ENCODE assay signal across 20 cellular contexts in the genomic region with DNA sequence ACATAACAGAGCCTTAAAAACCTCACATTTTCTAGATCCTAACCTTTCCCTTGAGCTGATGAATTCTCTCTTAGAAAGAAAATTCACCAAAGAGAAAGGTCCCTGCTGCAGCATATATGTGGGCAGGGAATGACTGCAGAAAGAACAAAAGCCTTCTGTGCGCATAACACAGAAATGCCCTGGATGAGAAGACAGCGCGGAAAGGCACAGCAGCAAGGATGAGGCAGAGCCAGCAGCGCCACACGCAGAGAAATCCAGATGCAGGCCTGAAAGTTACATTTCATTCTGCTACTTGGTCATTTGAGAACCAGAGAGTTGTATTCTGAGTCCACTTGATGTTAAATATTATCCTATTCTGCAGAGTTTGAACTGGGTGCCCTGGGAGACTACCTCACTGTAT.
A peak's percentile ranks its signal among the peaks of the same experiment; 100 is the strongest.
DNase-seq lines count a peak whose midpoint lies in the region; ATAC-seq, FAIRE-seq and TF ChIP-seq lines count a peak whose summit lies in the region.
"Had no signal": no experiment of that assay in that cellular context is flagged by ENCODE, and none has a peak within 500 bp of the region (broad histone marks: within the 10 kb centered on the region; RNA-seq: fewer than 3 reads in every experiment).

No MANE protein-coding gene starts in this region.

- no peak overlapping the region for H2AFZ ChIP-seq in HepG2 (ENCODE audit: low read length)

- H3K27me3 Mint-ChIP-seq in naive thymus-derived CD4-positive, alpha-beta T cell = peaks cover 6 to 35% (median 21%) of the 10 kb centered on the region in 5 donors

- H4K20me1 ChIP-seq in HepG2 (ENCODE audit: insufficient read depth, low read length) = no peaks in the 10 kb centered on the region

- H3K4me2 ChIP-seq in HepG2 (ENCODE audit: low read depth, low read length) = no peak overlapping the region
- H3K4me2 ChIP-seq: A549 had no signal

- H3K9me3 Mint-ChIP-seq in naive thymus-derived CD4-positive, alpha-beta T cell = no peaks in the 10 kb centered on the region
- H3K9me3 Mint-ChIP-seq: CD4-positive, alpha-beta T cell had no signal

- no peaks in the 10 kb centered on the region for H3K9me3 ChIP-seq in HepG2 (ENCODE audit: low read length)
- H3K9me3 ChIP-seq in right lobe of liver = no peaks in the 10 kb centered on the region
- H3K9me3 ChIP-seq in naive thymus-derived CD4-positive, alpha-beta T cell (ENCODE audit: control insufficient read depth in 2 of 3, low read length in 3 of 3) = no peaks in the 10 kb centered on the region
- H3K9me3 ChIP-seq: A549 had no signal

- 98% methylated on average over 5 of the region's 5 CpGs for WGBS in HepG2 (ENCODE audit: low lambda C conversion rate)
- WGBS in right lobe of liver (ENCODE audit: insufficient coverage, low coverage, low lambda C conversion rate, missing lambda C conversion rate) = 95% methylated on average over 4 of the region's 5 CpGs

- H3K36me3 Mint-ChIP-seq in naive thymus-derived CD4-positive, alpha-beta T cell = no peaks in the 10 kb centered on the region

- H3K4me3 Mint-ChIP-seq in naive thymus-derived CD4-positive, alpha-beta T cell = no peak overlapping the region
- H3K4me3 Mint-ChIP-seq: CD4-positive, alpha-beta T cell had no signal

- H3K27me3 ChIP-seq in HepG2 (ENCODE audit: control insufficient read depth in 1 of 2, insufficient read depth in 2 of 2, low read length in 2 of 2) (no peaks in the 10 kb centered on the region), right lobe of liver (no peaks in the 10 kb centered on the region)
- H3K27me3 ChIP-seq in naive thymus-derived CD4-positive, alpha-beta T cell (ENCODE audit: control insufficient read depth in 2 of 2, insufficient read depth in 2 of 2, low read length in 2 of 2) = no peaks in the 10 kb centered on the region

- TF ChIP-seq EP300 in HepG2 (IDR thresholded peaks at IDR 0.05; ENCODE audit: low read depth in 2 of 2, low read length in 2 of 2) = no peak
- no peak for TF ChIP-seq EP300 in HepG2 (CRISPR knock-in tag; IDR thresholded peaks at IDR 0.05; ENCODE audit: borderline replicate concordance)

- H3K9ac ChIP-seq in HepG2 (ENCODE audit: insufficient read depth, low read depth, low read length) = no peak overlapping the region

- POLR2A ChIA-PET in HepG2 (lab: Yijun Ruan, JAX) = no interaction called here
- POLR2A ChIA-PET in naive thymus-derived CD4-positive, alpha-beta T cell (lab: Charles Lee) = no interaction called here

- CTCF ChIA-PET in HepG2 (lab: Yijun Ruan, JAX; ENCODE audit: low intra/inter-chr PET ratio, low total read pairs) = no interaction called here
- CTCF ChIA-PET in naive thymus-derived CD4-positive, alpha-beta T cell (lab: Charles Lee) = no interaction called here

- peak overlapping the region; percentile 30 for H3K27ac ChIP-seq in HepG2 (ENCODE audit: extremely low read length, insufficient read depth, low read length)
- no peak overlapping the region for H3K27ac ChIP-seq in right lobe of liver
- H3K27ac ChIP-seq in naive thymus-derived CD4-positive, alpha-beta T cell (ENCODE audit: low read depth, low read length) = no peak overlapping the region
- H3K27ac ChIP-seq: A549 had no signal

- peak; percentile 66 for ATAC-seq in HepG2
- ATAC-seq in right lobe of liver = no peak
- no peak for ATAC-seq in GM19324 (IDR thresholded peaks at IDR 0.05; ENCODE audit: low FRiP score, unreplicated experiment)
- no peak for ATAC-seq in naive thymus-derived CD4-positive, alpha-beta T cell
- no peak for ATAC-seq in GM18868 (IDR thresholded peaks at IDR 0.05; ENCODE audit: unreplicated experiment)
- ATAC-seq: A549, HCT116, PC-3 had no signal

- H3K4me1 ChIP-seq in HepG2 (ENCODE audit: insufficient read depth, low read length) = peaks cover 14% of the 10 kb centered on the region
- H3K4me1 ChIP-seq in right lobe of liver = no peaks in the 10 kb centered on the region
- no peaks in the 10 kb centered on the region for H3K4me1 ChIP-seq in naive thymus-derived CD4-positive, alpha-beta T cell (ENCODE audit: control insufficient read depth in 2 of 2, insufficient read depth in 2 of 2, low read length in 2 of 2)
- H3K4me1 ChIP-seq: A549 had no signal

- no peak overlapping the region for H3K27ac Mint-ChIP-seq in naive thymus-derived CD4-positive, alpha-beta T cell
- H3K27ac Mint-ChIP-seq: CD4-positive, alpha-beta T cell had no signal

- H3K4me3 ChIP-seq in HepG2 (replicated peaks in 1 of 3; ENCODE audit: insufficient read depth in 1 of 3, low read depth in 2 of 3, low read length in 3 of 3) (no peak overlapping the region), right lobe of liver (no peak overlapping the region)
- H3K4me3 ChIP-seq in naive thymus-derived CD4-positive, alpha-beta T cell (ENCODE audit: low read length) = no peak overlapping the region
- H3K4me3 ChIP-seq: A549 had no signal

- no peaks in the 10 kb centered on the region for H3K79me2 ChIP-seq in HepG2 (ENCODE audit: insufficient read depth, low read length)

- H3K36me3 ChIP-seq in HepG2 (replicated peaks in 1 of 2; ENCODE audit: control insufficient read depth in 1 of 2, insufficient read depth in 2 of 2, low read length in 2 of 2) = peaks cover 5 to 15% of the 10 kb centered on the region in 2 experiments; a peak in 4 of 5 replicates
- H3K36me3 ChIP-seq in right lobe of liver = peaks cover 0 to 5% (median 0%) of the 10 kb centered on the region in 4 donors
- no peaks in the 10 kb centered on the region for H3K36me3 ChIP-seq in naive thymus-derived CD4-positive, alpha-beta T cell (ENCODE audit: control insufficient read depth in 2 of 3, insufficient read depth in 3 of 3, low read length in 3 of 3)

- no peaks in the 10 kb centered on the region for H3K4me1 Mint-ChIP-seq in naive thymus-derived CD4-positive, alpha-beta T cell

- no peak for FAIRE-seq in HepG2 (lab: Jason Lieb, UNC)
- FAIRE-seq: A549, D721Med, G401.6, GM12891 had no signal

- BruUV-seq in HepG2 (replicated peaks; lab: Mats Ljungman, UMichigan) = no TSS peak

- in situ Hi-C loops in HepG2 (cut with HindIII; ENCODE audit: extremely low pct_ligation_motif_present, low pct_unique_long_range_greater_than_20kb) = no loop called here

- TF ChIP-seq RAD21 in HepG2 (CRISPR knock-in tag; IDR thresholded peaks at IDR 0.05) = no peak

- intact Hi-C loops in HepG2 (cut with micrococcal nuclease; ENCODE audit: unreplicated experiment) = no loop called here
- intact Hi-C loops in right lobe of liver (cut with DNase I) = no loop called here
- intact Hi-C loops in head of caudate nucleus (cut with DNase I) = no loop called here
- intact Hi-C loops in naive thymus-derived CD4-positive, alpha-beta T cell (cut with micrococcal nuclease) = no loop called here

- no peak for TF ChIP-seq CTCF in HepG2 (CRISPR knock-in tag; IDR thresholded peaks at IDR 0.05)
- no peak for TF ChIP-seq CTCF in right lobe of liver (IDR thresholded peaks at IDR 0.05)

- TF ChIP-seq POLR2A in HepG2 (IDR thresholded peaks at IDR 0.05; ENCODE audit: insufficient read depth in 1 of 2, low read depth in 2 of 2, low read length in 2 of 2) = no peak
- no peak for TF ChIP-seq POLR2A in right lobe of liver (IDR thresholded peaks at IDR 0.05)

- DNase-seq in HepG2 (ENCODE audit: low spot score) = no peak
- DNase-seq in right lobe of liver = no peak
- peak; percentile 36 to 92 (median 75) for DNase-seq in head of caudate nucleus
- DNase-seq in nucleus accumbens (lab: John Stamatoyannopoulos, UW) = peak in 49 of 56 donors; percentile 7 to 80 (median 51)
- DNase-seq in naive thymus-derived CD4-positive, alpha-beta T cell = no peak
- DNase-seq in CD1c-positive myeloid dendritic cell (ENCODE audit: extremely low spot score) = no peak
- DNase-seq: CD4-positive, alpha-beta T cell; DMS79 treated with DMSO at 0.1 percent for 48 hours; NCI-H1436 treated with DMSO at 0.1 percent for 48 hours; NCI-H2081; NCI-H2227 treated with DMSO at 0.1 percent for 48 hours; NCI-H526; PC-3 had no signal

TF ChIP-seq in HepG2, 621 proteins besides CTCF, POLR2A, EP300 and RAD21:
- TF ChIP-seq ZBTB38 (CRISPR knock-in tag; IDR thresholded peaks at IDR 0.05) (peak; percentile 71; the same call in 1 of the 2 replicates), ZNF652 (CRISPR knock-in tag; IDR thresholded peaks at IDR 0.05; ENCODE audit: borderline replicate concordance, low read depth) (no peak), ZSCAN12 (CRISPR knock-in tag; IDR thresholded peaks at IDR 0.05) (no peak), ARNT (IDR thresholded peaks at IDR 0.05) (no peak), ZNF724P (CRISPR knock-in tag; IDR thresholded peaks at IDR 0.05; ENCODE audit: borderline replicate concordance) (no peak), PHF5A (CRISPR knock-in tag; IDR thresholded peaks at IDR 0.05; ENCODE audit: low read depth, unreplicated experiment) (no peak)
- TF ChIP-seq, protein P1, sequence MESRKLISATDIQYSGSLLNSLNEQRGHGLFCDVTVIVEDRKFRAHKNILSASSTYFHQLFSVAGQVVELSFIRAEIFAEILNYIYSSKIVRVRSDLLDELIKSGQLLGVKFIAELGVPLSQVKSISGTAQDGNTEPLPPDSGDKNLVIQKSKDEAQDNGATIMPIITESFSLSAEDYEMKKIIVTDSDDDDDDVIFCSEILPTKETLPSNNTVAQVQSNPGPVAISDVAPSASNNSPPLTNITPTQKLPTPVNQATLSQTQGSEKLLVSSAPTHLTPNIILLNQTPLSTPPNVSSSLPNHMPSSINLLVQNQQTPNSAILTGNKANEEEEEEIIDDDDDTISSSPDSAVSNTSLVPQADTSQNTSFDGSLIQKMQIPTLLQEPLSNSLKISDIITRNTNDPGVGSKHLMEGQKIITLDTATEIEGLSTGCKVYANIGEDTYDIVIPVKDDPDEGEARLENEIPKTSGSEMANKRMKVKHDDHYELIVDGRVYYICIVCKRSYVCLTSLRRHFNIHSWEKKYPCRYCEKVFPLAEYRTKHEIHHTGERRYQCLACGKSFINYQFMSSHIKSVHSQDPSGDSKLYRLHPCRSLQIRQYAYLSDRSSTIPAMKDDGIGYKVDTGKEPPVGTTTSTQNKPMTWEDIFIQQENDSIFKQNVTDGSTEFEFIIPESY (CRISPR knock-in tag; IDR thresholded peaks at IDR 0.05) = 0 out of 2 replicates have a peak, but pooled peaks have one; percentile 37

Comparison
In these comparisons a context has a peak if more than half of its experiments do, and no peak if none do; other contexts are left out.
1. DNase-seq: peak in head of caudate nucleus (42 of 42) and nucleus accumbens (49 of 56); none in HepG2 (single experiment), right lobe of liver (0 of 3), naive thymus-derived CD4-positive, alpha-beta T cell (0 of 9) and CD1c-positive myeloid dendritic cell (single experiment).